1 cellular context compared by ENCODE assay signal in the genomic region with DNA sequence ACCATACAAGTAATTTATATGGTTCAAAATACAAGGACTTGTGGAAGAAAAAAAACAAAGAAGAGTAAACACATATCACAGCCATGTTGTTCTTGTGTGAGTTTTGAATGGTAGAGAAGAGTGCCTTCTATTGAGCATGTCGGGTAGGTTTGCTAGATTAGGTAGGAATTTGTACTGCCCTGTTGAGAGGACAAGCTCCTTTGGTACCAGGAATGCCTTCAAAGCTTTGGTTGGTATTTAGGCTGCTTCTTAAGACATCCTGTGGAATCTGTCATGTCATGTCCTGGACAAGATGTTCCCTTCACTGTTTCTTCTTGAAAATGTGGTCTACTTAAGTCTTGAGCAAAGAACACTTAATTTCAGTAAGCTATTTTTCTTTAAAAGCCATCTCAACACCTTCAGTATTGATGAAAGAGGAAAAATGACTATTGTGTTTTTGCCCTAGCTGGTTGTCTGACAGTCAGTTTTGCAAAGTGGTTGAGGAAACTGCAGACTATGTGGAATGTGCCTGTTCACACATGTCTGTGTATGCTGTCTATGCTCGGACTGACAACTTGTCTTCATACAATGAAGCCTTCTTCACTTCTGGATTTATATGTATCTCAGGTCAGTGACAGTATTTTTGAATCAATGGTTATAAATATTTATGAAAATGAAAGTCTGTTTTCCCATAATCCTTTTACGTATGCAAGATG.
TF ChIP-seq lines count a peak whose summit lies in the region.

No MANE protein-coding gene starts in this region.

TF ChIP-seq in endothelial cell of umbilical vein, 7 proteins besides CTCF, POLR2A, EP300 and RAD21:
- TF ChIP-seq POLR2AphosphoS5 (IDR thresholded peaks at IDR 0.05; ENCODE audit: insufficient read depth, low read depth, low read length), result no peak
- no peak for TF ChIP-seq MYC (IDR thresholded peaks at IDR 0.05; ENCODE audit: low read depth, low read length)
- TF ChIP-seq FOS (IDR thresholded peaks at IDR 0.05; ENCODE audit: borderline replicate concordance, insufficient read depth, low read length), result no peak
- TF ChIP-seq EZH2 (IDR thresholded peaks at IDR 0.05; ENCODE audit: borderline replicate concordance, low read depth, low read length, severe bottlenecking), result no peak
- no peak for TF ChIP-seq JUN (IDR thresholded peaks at IDR 0.05; ENCODE audit: borderline replicate concordance, insufficient read depth, insufficient read length, low read depth)
- TF ChIP-seq, protein P1, sequence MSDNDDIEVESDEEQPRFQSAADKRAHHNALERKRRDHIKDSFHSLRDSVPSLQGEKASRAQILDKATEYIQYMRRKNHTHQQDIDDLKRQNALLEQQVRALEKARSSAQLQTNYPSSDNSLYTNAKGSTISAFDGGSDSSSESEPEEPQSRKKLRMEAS (IDR thresholded peaks at IDR 0.05; ENCODE audit: insufficient read depth, insufficient read length), result no peak
- no peak for TF ChIP-seq GATA2 (IDR thresholded peaks at IDR 0.05; ENCODE audit: insufficient read depth, insufficient read length, low read depth, low read length)
